ENCODE assay signal across 14 cellular contexts in the genomic region with DNA sequence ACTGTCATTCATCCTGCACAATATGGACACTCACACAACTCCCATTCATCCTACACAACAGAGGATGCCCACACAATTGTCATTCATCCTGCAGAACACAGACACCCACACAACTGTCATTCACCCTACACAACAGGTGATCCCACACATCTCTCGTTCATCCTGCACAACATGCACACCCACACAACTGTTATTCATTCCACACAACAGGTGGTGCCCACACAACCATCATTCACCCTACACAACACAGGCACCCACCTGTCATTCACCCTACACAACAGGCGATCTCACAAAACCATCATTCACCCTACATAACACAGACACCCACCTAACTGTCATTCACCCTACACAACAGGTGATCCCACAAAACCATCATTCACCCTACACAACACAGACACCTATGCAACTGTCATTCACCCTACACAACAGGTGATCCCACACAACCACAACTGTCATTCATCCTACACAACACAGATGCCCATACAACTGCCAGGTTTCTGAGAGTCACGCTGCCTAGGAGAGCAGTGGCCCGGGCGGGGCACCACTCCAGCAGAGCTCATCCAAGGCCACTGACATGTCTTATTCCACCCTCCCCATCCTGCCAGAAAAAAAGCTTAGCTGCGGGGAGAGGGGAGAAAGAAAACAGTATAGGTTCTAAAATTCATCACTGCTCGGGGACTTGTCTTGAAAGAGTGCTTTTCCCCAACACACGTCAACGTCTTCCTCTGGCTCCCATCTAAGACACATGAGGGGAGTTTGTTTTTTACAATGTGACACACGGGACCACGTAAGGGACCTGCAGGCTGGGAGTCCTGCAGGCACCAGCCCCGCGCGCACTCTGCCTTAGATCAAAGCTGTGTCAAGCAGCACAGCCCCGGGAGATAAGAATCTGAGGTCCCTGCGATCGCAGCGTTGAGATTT. TPM values are rescaled to one million over a fixed set of nuclear protein-coding genes. Genes with fewer than 3 reads are reported as not detected.
A peak's percentile ranks its signal among the peaks of the same experiment; 100 is the strongest.
DNase-seq lines count a peak whose midpoint lies in the region; ATAC-seq, FAIRE-seq and TF ChIP-seq lines count a peak whose summit lies in the region.
"Had no signal": no experiment of that assay in that cellular context is flagged by ENCODE, and none has a peak within 500 bp of the region (broad histone marks: within the 10 kb centered on the region; RNA-seq: fewer than 3 reads in every experiment).

No MANE protein-coding gene starts in this region.

- CTCF ChIA-PET in HepG2 (lab: Yijun Ruan, JAX; ENCODE audit: low intra/inter-chr PET ratio, low total read pairs), result no interaction called here

- no peak for FAIRE-seq in HepG2 (lab: Jason Lieb, UNC)

- no peaks in the 10 kb centered on the region for H3K9me3 Mint-ChIP-seq in CD4-positive, CD25-positive, alpha-beta regulatory T cell
- H3K9me3 Mint-ChIP-seq: activated B cell treated with CpG ODN at 0.5 μM for 24 hours, HFFc6 had no signal

- no peak overlapping the region for H3K9ac ChIP-seq in HepG2 (ENCODE audit: insufficient read depth, low read depth, low read length)

- TF ChIP-seq RAD21 in HepG2 (CRISPR knock-in tag; IDR thresholded peaks at IDR 0.05), result no peak

- no peaks in the 10 kb centered on the region for H3K27me3 ChIP-seq in CD4-positive, CD25-positive, alpha-beta regulatory T cell (ENCODE audit: control insufficient read depth, insufficient read depth, low read length)
- no peaks in the 10 kb centered on the region for H3K27me3 ChIP-seq in HepG2 (ENCODE audit: control insufficient read depth in 1 of 2, insufficient read depth in 2 of 2, low read length in 2 of 2)
- H3K27me3 ChIP-seq in thyroid gland, result no peaks in the 10 kb centered on the region
- H3K27me3 ChIP-seq: breast epithelium had no signal

- no peak for TF ChIP-seq CTCF in HepG2 (CRISPR knock-in tag; IDR thresholded peaks at IDR 0.05)
- TF ChIP-seq CTCF in thyroid gland (IDR thresholded peaks at IDR 0.05), result no peak

- no peaks in the 10 kb centered on the region for H4K20me1 ChIP-seq in HepG2 (ENCODE audit: insufficient read depth, low read length)

- peaks cover 98% of the 10 kb centered on the region for H3K4me1 ChIP-seq in CD4-positive, CD25-positive, alpha-beta regulatory T cell (ENCODE audit: control insufficient read depth, insufficient read depth, low read length, poor library complexity, severe bottlenecking)
- H3K4me1 ChIP-seq in HepG2 (ENCODE audit: insufficient read depth, low read length) (peaks cover 35% of the 10 kb centered on the region), thyroid gland (peaks cover 0 to 31% of the 10 kb centered on the region in 2 donors)
- H3K4me1 ChIP-seq: Caco-2 had no signal

- no peaks in the 10 kb centered on the region for H3K9me3 ChIP-seq in CD4-positive, CD25-positive, alpha-beta regulatory T cell (ENCODE audit: control insufficient read depth in 2 of 2, low read length in 2 of 2)
- no peaks in the 10 kb centered on the region for H3K9me3 ChIP-seq in KOPT-K1 (ENCODE audit: insufficient read depth, low read length, poor library complexity, severe bottlenecking)
- H3K9me3 ChIP-seq in HepG2 (ENCODE audit: low read length), result no peaks in the 10 kb centered on the region
- no peaks in the 10 kb centered on the region for H3K9me3 ChIP-seq in thyroid gland
- H3K9me3 ChIP-seq: breast epithelium, Caco-2 had no signal

- POLR2A ChIA-PET in HepG2 (lab: Yijun Ruan, JAX), result no interaction called here

- no peak overlapping the region for H3K4me2 ChIP-seq in HepG2 (ENCODE audit: low read depth, low read length)

- TF ChIP-seq POLR2A in HepG2 (IDR thresholded peaks at IDR 0.05; ENCODE audit: insufficient read depth in 1 of 2, low read depth in 2 of 2, low read length in 2 of 2) (no peak), thyroid gland (IDR thresholded peaks at IDR 0.05) (no peak)

- no peak overlapping the region for H3K27ac Mint-ChIP-seq in CD4-positive, CD25-positive, alpha-beta regulatory T cell
- H3K27ac Mint-ChIP-seq: activated B cell treated with CpG ODN at 0.5 μM for 24 hours, HFFc6 had no signal

- peak; percentile 77 to 94 (median 86) for DNase-seq in CD4-positive, CD25-positive, alpha-beta regulatory T cell
- DNase-seq in activated CD8-positive, alpha-beta memory T cell treated with anti-CD3 and anti-CD28 coated beads, Interleukin-2, amount 50 U/mL, for 1 hour (ENCODE audit: extremely low read depth), result peak; percentile 88
- DNase-seq in HepG2 (ENCODE audit: low spot score) (peak; percentile 18), thyroid gland (no peak), COLO829 (ENCODE audit: low spot score) (no peak)
- DNase-seq: activated B cell treated with CpG ODN at 0.5 μM for 24 hours, Caco-2, HFFc6, NCI-H446 treated with DMSO at 0.1 percent for 48 hours, right cardiac atrium had no signal

- intact Hi-C loops in HepG2 (cut with micrococcal nuclease; ENCODE audit: unreplicated experiment) (no loop called here), thyroid gland (cut with DNase I) (no loop called here)

- H3K79me2 ChIP-seq in HepG2 (ENCODE audit: insufficient read depth, low read length), result no peaks in the 10 kb centered on the region

- H3K4me3 ChIP-seq in CD4-positive, CD25-positive, alpha-beta regulatory T cell (ENCODE audit: low read depth, low read length), result peak overlapping the region; percentile 82
- H3K4me3 ChIP-seq in HepG2 (replicated peaks in 1 of 3; ENCODE audit: insufficient read depth in 1 of 3, low read depth in 2 of 3, low read length in 3 of 3) (no peak overlapping the region), thyroid gland (replicated peaks in 1 of 3) (no peak overlapping the region)
- H3K4me3 ChIP-seq: breast epithelium had no signal

- no peak overlapping the region for H3K4me3 Mint-ChIP-seq in CD4-positive, CD25-positive, alpha-beta regulatory T cell
- H3K4me3 Mint-ChIP-seq: activated B cell treated with CpG ODN at 0.5 μM for 24 hours, HFFc6 had no signal

- in situ Hi-C loops in HepG2 (cut with HindIII; ENCODE audit: extremely low pct_ligation_motif_present, low pct_unique_long_range_greater_than_20kb), result no loop called here

- peak; percentile 9 to 13 for ATAC-seq in CD4-positive, CD25-positive, alpha-beta regulatory T cell (ENCODE audit: low read depth in 2 of 2)
- ATAC-seq in HepG2 (no peak), HG02970 (IDR thresholded peaks at IDR 0.05; ENCODE audit: low FRiP score, unreplicated experiment) (no peak), GM19463 (IDR thresholded peaks at IDR 0.05; ENCODE audit: unreplicated experiment) (no peak)
- ATAC-seq: right cardiac atrium had no signal

- H3K4me1 Mint-ChIP-seq in CD4-positive, CD25-positive, alpha-beta regulatory T cell, result peaks cover 14 to 45% (median 28%) of the 10 kb centered on the region in 4 donors

- peak overlapping the region; percentile 93 for H3K27ac ChIP-seq in CD4-positive, CD25-positive, alpha-beta regulatory T cell (ENCODE audit: insufficient read depth, low read length, poor library complexity, severe bottlenecking)
- H3K27ac ChIP-seq in KOPT-K1 (ENCODE audit: low read depth, low read length, poor library complexity, severe bottlenecking) (peak overlapping the region; percentile 84), HepG2 (ENCODE audit: extremely low read length, insufficient read depth, low read length) (no peak overlapping the region), thyroid gland (no peak overlapping the region)
- H3K27ac ChIP-seq: breast epithelium had no signal

- H3K27me3 Mint-ChIP-seq in CD4-positive, CD25-positive, alpha-beta regulatory T cell, result peaks cover 6% of the 10 kb centered on the region
- H3K27me3 Mint-ChIP-seq: activated B cell treated with CpG ODN at 0.5 μM for 24 hours had no signal

- WGBS in HepG2 (ENCODE audit: low lambda C conversion rate), result 82% methylated on average over 18 of the region's 18 CpGs
- WGBS in thyroid gland, 2 donors, result 71 to 76% methylated on average over 18 of the region's 18 CpGs

- BruUV-seq in HepG2 (replicated peaks; lab: Mats Ljungman, UMichigan), result TSS peak; percentile 29

- no peak for TF ChIP-seq EP300 in HepG2 (IDR thresholded peaks at IDR 0.05; ENCODE audit: low read depth in 2 of 2, low read length in 2 of 2)
- no peak for TF ChIP-seq EP300 in HepG2 (CRISPR knock-in tag; IDR thresholded peaks at IDR 0.05; ENCODE audit: borderline replicate concordance)

- H2AFZ ChIP-seq in HepG2 (ENCODE audit: low read length), result no peak overlapping the region

- H3K36me3 Mint-ChIP-seq in CD4-positive, CD25-positive, alpha-beta regulatory T cell, result no peaks in the 10 kb centered on the region

- H3K36me3 ChIP-seq in CD4-positive, CD25-positive, alpha-beta regulatory T cell (ENCODE audit: control insufficient read depth, insufficient read depth, low read length), result no peaks in the 10 kb centered on the region
- H3K36me3 ChIP-seq in KOPT-K1 (ENCODE audit: insufficient read depth, low read length) (no peaks in the 10 kb centered on the region), HepG2 (replicated peaks in 1 of 2; ENCODE audit: control insufficient read depth in 1 of 2, insufficient read depth in 2 of 2, low read length in 2 of 2) (peaks cover 2 to 20% of the 10 kb centered on the region in 2 experiments; a peak in 3 of 5 replicates), thyroid gland (no peaks in the 10 kb centered on the region)
- H3K36me3 ChIP-seq: breast epithelium had no signal

RNA-seq across cellular contexts. Expression of a gene that starts 44.0 kb away (rescaled TPM):
- total RNA-seq in CD4-positive, CD25-positive, alpha-beta regulatory T cell, result 725 TPM
- polyA plus RNA-seq in CD4-positive, CD25-positive, alpha-beta regulatory T cell, result 100 to 1,000 TPM in 2 of 4 donors, 10 to 100 TPM in 2; 95.1 to 139 (median 118) TPM
- total RNA-seq in HepG2 (2016; rRNA removed; fragmentation: Illumina TruSeq; extraction: Trizol), result not detected in 2 replicates
- total RNA-seq in HepG2 (2016; cell fraction: cytosol; rRNA removed; fragmentation: Illumina TruSeq; extraction: Trizol; ENCODE audit: low read depth), result not detected in 2 replicates
- not detected in 2 replicates for total RNA-seq in HepG2 (2016; cell fraction: insoluble cytoplasmic fraction; rRNA removed; fragmentation: Illumina TruSeq; extraction: Trizol)
- not detected in 2 replicates for total RNA-seq in HepG2 (2016; cell fraction: membrane; rRNA removed; fragmentation: Illumina TruSeq; extraction: Trizol)
- total RNA-seq in HepG2 (2016; cell fraction: nucleus; rRNA removed; fragmentation: Illumina TruSeq; extraction: Trizol), result not detected in 2 replicates
- polyA plus RNA-seq in HepG2 (2011; rRNA removed), result 0.05 TPM in 1 of 2 replicates, not detected in the other
- 0.05 TPM in 1 of 2 replicates, not detected in the other for polyA plus RNA-seq in HepG2 (2011; cell fraction: cytosol; rRNA removed)
- polyA plus RNA-seq in HepG2 (2011; cell fraction: nucleus; rRNA removed), result 0.16 and 0.23 TPM in 2 replicates
- not detected in 2 replicates for polyA plus RNA-seq in HepG2 (2012)
- polyA plus RNA-seq in HepG2 (2016; cell fraction: cytosol; fragmentation: Illumina TruSeq; extraction: Trizol; ENCODE audit: low read depth), result not detected in 2 replicates
- polyA plus RNA-seq in HepG2 (2016; cell fraction: insoluble cytoplasmic fraction; fragmentation: Illumina TruSeq; extraction: Trizol; ENCODE audit: low read depth), result not detected in 2 replicates
- polyA plus RNA-seq in HepG2 (2016; cell fraction: membrane; fragmentation: Illumina TruSeq; extraction: Trizol; ENCODE audit: low read depth), result 0.27 TPM in 1 of 2 replicates, not detected in the other
- not detected in 2 replicates for polyA plus RNA-seq in HepG2 (2016; cell fraction: nucleus; fragmentation: Illumina TruSeq; extraction: Trizol; ENCODE audit: insufficient read depth, low read depth)
- polyA minus RNA-seq in HepG2 (2011; rRNA and poly(A)+ RNA removed; ENCODE audit: low replicate concordance), result 0.16 TPM in 1 of 2 replicates, not detected in the other
- polyA minus RNA-seq in HepG2 (2011; cell fraction: cytosol; rRNA and poly(A)+ RNA removed), result not detected in 2 replicates
- polyA minus RNA-seq in HepG2 (2011; cell fraction: nucleus; rRNA and poly(A)+ RNA removed), result not detected in 2 replicates
- total RNA-seq in thyroid gland, result 10 to 100 TPM in 3 of 4 donors, 1 to 10 TPM in 1; 9.1 to 15.9 (median 14.0) TPM

Comparison
In these comparisons a context has a peak if more than half of its experiments do, and no peak if none do; other contexts are left out.
1. ATAC-seq: peak in CD4-positive, CD25-positive, alpha-beta regulatory T cell (2 of 2); none in HepG2 (single experiment), HG02970 (single experiment) and GM19463 (single experiment).
2. DNase-seq: peak in CD4-positive, CD25-positive, alpha-beta regulatory T cell (3 of 3), activated CD8-positive, alpha-beta memory T cell treated with anti-CD3 and anti-CD28 coated beads, Interleukin-2, amount 50 U/mL, for 1 hour (single experiment) and HepG2 (single experiment); none in thyroid gland (0 of 2) and COLO829 (single experiment).
3. H3K27ac ChIP-seq: peak in CD4-positive, CD25-positive, alpha-beta regulatory T cell (single experiment) and KOPT-K1 (single experiment); none in HepG2 (single experiment) and thyroid gland (0 of 3).
4. RNA of a gene that starts 44.0 kb away (total RNA-seq): 725 TPM in CD4-positive, CD25-positive, alpha-beta regulatory T cell (single experiment); 9.1 to 15.9 TPM in thyroid gland and not detected in HepG2; every median in the first group is over 10 times any median in the second.